ENCODE assay signal across 24 cellular contexts in genomic region chr17:51454456-51454978, GRCh38.
"Had no signal": no experiment of that assay in that cellular context is flagged by ENCODE, and none has a peak within 500 bp of the region (broad histone marks: within the 10 kb centered on the region; RNA-seq: fewer than 3 reads in every experiment).

No MANE protein-coding gene starts in this region.

- H3K27me3 ChIP-seq: pancreas, stomach, testis, thyroid gland, transverse colon, upper lobe of left lung, vagina had no signal

- H3K27ac ChIP-seq: left ventricle myocardium inferior, pancreas, prostate gland, skin epidermis, stomach, testis, thyroid gland, transverse colon, upper lobe of left lung, vagina had no signal

- H3K36me3 ChIP-seq: left ventricle myocardium inferior, pancreas, prostate gland, stomach, thyroid gland, transverse colon, upper lobe of left lung, vagina had no signal

- H3K9me3 ChIP-seq: pancreas, prostate gland, stomach, testis, thyroid gland, transverse colon, upper lobe of left lung, vagina had no signal

- H3K4me1 ChIP-seq: left ventricle myocardium inferior, pancreas, prostate gland, stomach, testis, thyroid gland, transverse colon, upper lobe of left lung, vagina had no signal

- DNase-seq: left ventricle myocardium inferior; mesendoderm; naive B cell; natural killer cell; nephron progenitor cell; pancreas; posterior cingulate gyrus; retina; right cardiac atrium; stimulated activated CD4-positive, alpha-beta T cell treated with anti-CD3 and anti-CD28 coated beads, Interleukin-12 subunit alpha, Interleukin-12 subunit beta, amount 100 ng/mL, for 4 hours; stimulated activated CD4-positive, alpha-beta T cell treated with anti-CD3 and anti-CD28 coated beads, Interleukin-15, amount 100 ng/mL, for 24 hours; stimulated activated CD4-positive, alpha-beta T cell treated with anti-CD3 and anti-CD28 coated beads, Interleukin-2, amount 100 ng/mL, for 24 hours; stimulated activated CD4-positive, alpha-beta T cell treated with anti-CD3 and anti-CD28 coated beads, Interleukin-4, amount 100 ng/mL, for 1 hour; stimulated activated naive B cell treated with anti-CD40 and anti-IgM and Interleukin-4, amounts not matched to agents 10 μg/mL and 1 μg/mL and 100 μg/mL, for 72 hours; stimulated activated naive CD8-positive, alpha-beta T cell treated with anti-CD3 and anti-CD28 coated beads, Interleukin-15, Interleukin-2, amounts not matched to agents 100 U/mL and 50 U/mL, for 24 hours; stomach; testis; thyroid gland; transverse colon; upper lobe of left lung had no signal

- H3K4me3 ChIP-seq: left ventricle myocardium inferior, lung, pancreas, prostate gland, skin epidermis, stomach, testis, thyroid gland, transverse colon, upper lobe of left lung, vagina had no signal
